In genomic region chr1:213464786-213465460, GRCh38 we compare ENCODE assay signal across 17 cellular contexts.
A peak's percentile ranks its signal among the peaks of the same experiment; 100 is the strongest.
DNase-seq lines count a peak whose midpoint lies in the region; ATAC-seq and TF ChIP-seq lines count a peak whose summit lies in the region.
"Had no signal": no experiment of that assay in that cellular context is flagged by ENCODE, and none has a peak within 500 bp of the region (broad histone marks: within the 10 kb centered on the region; RNA-seq: fewer than 3 reads in every experiment).

No MANE protein-coding gene starts in this region.

- H3K79me2 ChIP-seq in MM.1S (ENCODE audit: low read length) = no peaks in the 10 kb centered on the region
- no peaks in the 10 kb centered on the region for H3K79me2 ChIP-seq in mammary epithelial cell (ENCODE audit: insufficient read depth, low read length)

- peaks cover 7% of the 10 kb centered on the region; the same call in 1 of the 2 replicates for H3F3A ChIP-seq in MM.1S (ENCODE audit: insufficient read depth, low read length)

- peak; percentile 30 for ATAC-seq in GM19468 (IDR thresholded peaks at IDR 0.05; ENCODE audit: extremely low read depth, unreplicated experiment)
- no peak for ATAC-seq in HG03280 (IDR thresholded peaks at IDR 0.05; ENCODE audit: unreplicated experiment)
- no peak for ATAC-seq in HG02981 (IDR thresholded peaks at IDR 0.05; ENCODE audit: unreplicated experiment)
- ATAC-seq: K562 had no signal

- intact Hi-C loops in mammary epithelial cell (cut with micrococcal nuclease) = loop anchor here (1.0 kb wide), 1 partner anchor 22 kb away; no protein-coding TSS in a partner anchor
- intact Hi-C loops in posterior vena cava (cut with DNase I) = no loop called here

- dilution Hi-C loops in mammary epithelial cell (cut with HindIII; ENCODE audit: low sequenced_read_pairs) = no loop called here

- H3K9me3 ChIP-seq in MM.1S (replicated peaks; ENCODE audit: insufficient read depth, low read length) (no peaks in the 10 kb centered on the region), mammary epithelial cell (replicated peaks; ENCODE audit: insufficient read depth, low read length) (no peaks in the 10 kb centered on the region), MG63 (no peaks in the 10 kb centered on the region)
- H3K9me3 ChIP-seq: BE2C had no signal

- H4K20me1 ChIP-seq in MM.1S (ENCODE audit: insufficient read depth, low read length) (no peaks in the 10 kb centered on the region), mammary epithelial cell (ENCODE audit: insufficient read depth, low read length) (no peaks in the 10 kb centered on the region)

- CTCF ChIA-PET in mammary epithelial cell (lab: Charles Lee; ENCODE audit: low non-redundant PET) = no interaction called here

- DNase-seq in MM.1S = peak; percentile 74
- peak; percentile 76 for DNase-seq in mammary epithelial cell
- peak; percentile 57 for DNase-seq in kidney tubule cell (ENCODE audit: low spot score)
- no peak for DNase-seq in posterior vena cava (ENCODE audit: low spot score)
- no peak for DNase-seq in MG63
- DNase-seq: BE2C; CD4-positive, CD25-positive, alpha-beta regulatory T cell; COR-L47; NCI-H1417 treated with DMSO at 0.1 percent for 48 hours; NCI-H187 treated with DMSO at 0.1 percent for 48 hours; NCI-H446; NCI-H69; SJCRH30 had no signal

- no peak overlapping the region for H3K4me3 ChIP-seq in MM.1S (ENCODE audit: low read length)
- no peak overlapping the region for H3K4me3 ChIP-seq in mammary epithelial cell (replicated peaks in 1 of 3; ENCODE audit: insufficient read depth in 1 of 3, low read depth in 2 of 3, low read length in 3 of 3)
- H3K4me3 ChIP-seq in MG63 = no peak overlapping the region
- H3K4me3 ChIP-seq: K562, SJCRH30 had no signal

- H2AFZ ChIP-seq in MM.1S (ENCODE audit: low read length) (no peak overlapping the region), mammary epithelial cell (ENCODE audit: low read depth, low read length) (peak overlapping the region; percentile 3)

- in situ Hi-C loops in mammary epithelial cell (cut with MboI; ENCODE audit: low sequenced_read_pairs in 2 of 2) = no loop called here

- peak overlapping the region; percentile 14; the same call in 1 of the 2 replicates for H3K4me2 ChIP-seq in MM.1S (ENCODE audit: low read depth, low read length)
- H3K4me2 ChIP-seq in mammary epithelial cell (ENCODE audit: insufficient read depth, low read depth, low read length) = peak overlapping the region; percentile 3

- TF ChIP-seq CTCF in MM.1S (IDR thresholded peaks at IDR 0.05; ENCODE audit: low read length) (no peak), mammary epithelial cell (conservative IDR thresholded peaks at IDR 0.05 in 1 of 2, IDR thresholded peaks at IDR 0.05 in 1 of 2; ENCODE audit: extremely low read depth in 1 of 2, insufficient read depth in 1 of 2, low read depth in 1 of 2, low read length in 2 of 2) (no peak)

- H3K9ac ChIP-seq in MM.1S (ENCODE audit: low read length) (no peak overlapping the region), mammary epithelial cell (ENCODE audit: insufficient read depth, low read length) (no peak overlapping the region)

- H3K27me3 ChIP-seq in MM.1S (replicated peaks; ENCODE audit: insufficient read depth, low read length) (no peaks in the 10 kb centered on the region), mammary epithelial cell (ENCODE audit: insufficient read depth, low read length) (no peaks in the 10 kb centered on the region), MG63 (peaks cover 4% of the 10 kb centered on the region)
- H3K27me3 ChIP-seq: BE2C had no signal

- WGBS in mammary epithelial cell (ENCODE audit: low coverage, missing lambda C conversion rate) = 10% methylated on average over 2 of the region's 2 CpGs

- H3K4me1 ChIP-seq in MM.1S (ENCODE audit: low read length) (peaks cover 27% of the 10 kb centered on the region), mammary epithelial cell (ENCODE audit: insufficient read depth, low read length) (peaks cover 5% of the 10 kb centered on the region)
- H3K4me1 ChIP-seq: SJCRH30 had no signal

- BruUV-seq in mammary epithelial cell (replicated peaks; lab: Mats Ljungman, UMichigan) = no TSS peak

- no peaks in the 10 kb centered on the region for H3K9me2 ChIP-seq in MM.1S (replicated peaks; ENCODE audit: insufficient read depth, low read length)

- H3K27ac ChIP-seq in MM.1S (ENCODE audit: low read length) = peak overlapping the region; percentile 56; the same call in 1 of the 2 replicates
- no peak overlapping the region for H3K27ac ChIP-seq in mammary epithelial cell (ENCODE audit: insufficient read depth, low read depth, low read length)
- H3K27ac ChIP-seq: SJCRH30 had no signal

- H3K36me3 ChIP-seq in MM.1S (replicated peaks; ENCODE audit: insufficient read depth, low read length) (no peaks in the 10 kb centered on the region), mammary epithelial cell (ENCODE audit: insufficient read depth, low read length) (no peaks in the 10 kb centered on the region), MG63 (no peaks in the 10 kb centered on the region)
- H3K36me3 ChIP-seq: BE2C, SJCRH30 had no signal

Comparison
In these comparisons a context has a peak if more than half of its experiments do, and no peak if none do; other contexts are left out.
1. DNase-seq: peak in MM.1S (single experiment), mammary epithelial cell (single experiment) and kidney tubule cell (single experiment); none in posterior vena cava (single experiment) and MG63 (single experiment).